13 cellular contexts compared by ENCODE assay signal in the genomic region with DNA sequence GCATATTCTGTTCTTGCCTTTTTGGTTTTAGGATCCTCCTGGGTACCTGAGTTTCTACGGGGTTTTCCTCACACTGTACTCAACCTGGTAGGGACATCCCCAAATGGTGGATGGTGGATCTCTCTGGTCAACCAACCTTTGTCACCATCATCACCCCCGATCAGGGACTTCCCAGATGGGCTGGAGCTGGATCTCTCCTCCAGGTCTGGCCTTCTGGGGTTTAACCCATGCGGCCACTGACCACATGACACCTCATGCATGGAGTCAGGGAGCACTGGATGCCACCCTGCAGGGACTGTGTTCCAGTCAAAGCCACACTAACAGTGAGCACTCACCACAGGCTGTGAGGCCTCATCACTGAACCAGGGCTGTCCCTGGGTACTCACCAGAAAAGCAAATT.
DNase-seq lines count a peak whose midpoint lies in the region; ATAC-seq and TF ChIP-seq lines count a peak whose summit lies in the region.
"Had no signal": no experiment of that assay in that cellular context is flagged by ENCODE, and none has a peak within 500 bp of the region (broad histone marks: within the 10 kb centered on the region; RNA-seq: fewer than 3 reads in every experiment).

No MANE protein-coding gene starts in this region.

- no peak overlapping the region for H3K27ac ChIP-seq in thyroid gland
- H3K27ac ChIP-seq: BLaER1 treated with 17β-estradiol and CSF1 and Interleukin-3, amounts not matched to agents 10 nM and 100 nM; gastroesophageal sphincter had no signal

- H3K9me3 ChIP-seq in BE2C (no peaks in the 10 kb centered on the region), thyroid gland (no peaks in the 10 kb centered on the region)
- H3K9me3 ChIP-seq: BLaER1 treated with 17β-estradiol and CSF1 and Interleukin-3, amounts not matched to agents 10 nM and 100 nM; gastroesophageal sphincter had no signal

- no peaks in the 10 kb centered on the region for H3K27me3 ChIP-seq in BE2C
- H3K27me3 ChIP-seq in thyroid gland, result no peaks in the 10 kb centered on the region
- H3K27me3 ChIP-seq: BLaER1 treated with 17β-estradiol and CSF1 and Interleukin-3, amounts not matched to agents 10 nM and 100 nM; gastroesophageal sphincter had no signal

- no peaks in the 10 kb centered on the region for H3K4me1 ChIP-seq in BE2C
- H3K4me1 ChIP-seq in thyroid gland, result no peaks in the 10 kb centered on the region
- H3K4me1 ChIP-seq: BLaER1 treated with 17β-estradiol and CSF1 and Interleukin-3, amounts not matched to agents 10 nM and 100 nM had no signal

- ATAC-seq in GM18861 (IDR thresholded peaks at IDR 0.05; ENCODE audit: unreplicated experiment) (peak; percentile 69), GM21786 (IDR thresholded peaks at IDR 0.05; ENCODE audit: unreplicated experiment) (peak; percentile 75), HG03432 (IDR thresholded peaks at IDR 0.05; ENCODE audit: unreplicated experiment) (peak; percentile 84)
- ATAC-seq: gastroesophageal sphincter had no signal

- H3K4me3 ChIP-seq in GM12865 (ENCODE audit: low read depth, low read length) (no peak overlapping the region), BE2C (ENCODE audit: low read depth, low read length) (no peak overlapping the region), thyroid gland (replicated peaks in 1 of 3) (no peak overlapping the region)
- H3K4me3 ChIP-seq: BLaER1 treated with 17β-estradiol and CSF1 and Interleukin-3, amounts not matched to agents 10 nM and 100 nM; gastroesophageal sphincter had no signal

- no peak for TF ChIP-seq POLR2A in thyroid gland (IDR thresholded peaks at IDR 0.05)

- DNase-seq in GM12865 (ENCODE audit: low read depth), result peak; percentile 64
- DNase-seq in NK-92 treated with Interleukin-12 subunit alpha and Interleukin-12 subunit beta, amount 100 ng/mL, for 24 hours (lab: John Stamatoyannopoulos, UW), result no peak
- DNase-seq in BE2C, result no peak
- no peak for DNase-seq in thyroid gland
- no peak for DNase-seq in CD1c-positive myeloid dendritic cell (ENCODE audit: extremely low spot score)
- DNase-seq: islet precursor cell, NCI-H1694, SIG-M5 had no signal

- 90 to 95% methylated on average over 3 of the region's 3 CpGs for WGBS in thyroid gland, 2 donors

- H3K36me3 ChIP-seq in BE2C (no peaks in the 10 kb centered on the region), thyroid gland (no peaks in the 10 kb centered on the region)
- H3K36me3 ChIP-seq: BLaER1 treated with 17β-estradiol and CSF1 and Interleukin-3, amounts not matched to agents 10 nM and 100 nM; gastroesophageal sphincter had no signal

- intact Hi-C loops in thyroid gland (cut with DNase I), result no loop called here

- TF ChIP-seq CTCF in GM12865 (IDR thresholded peaks at IDR 0.05; ENCODE audit: insufficient read depth, low read depth, low read length, missing control alignments) (no peak), BE2C (IDR thresholded peaks at IDR 0.05; ENCODE audit: low read depth, low read length) (no peak), thyroid gland (IDR thresholded peaks at IDR 0.05) (no peak)
